8 cellular contexts compared by ENCODE assay signal in the genomic region with DNA sequence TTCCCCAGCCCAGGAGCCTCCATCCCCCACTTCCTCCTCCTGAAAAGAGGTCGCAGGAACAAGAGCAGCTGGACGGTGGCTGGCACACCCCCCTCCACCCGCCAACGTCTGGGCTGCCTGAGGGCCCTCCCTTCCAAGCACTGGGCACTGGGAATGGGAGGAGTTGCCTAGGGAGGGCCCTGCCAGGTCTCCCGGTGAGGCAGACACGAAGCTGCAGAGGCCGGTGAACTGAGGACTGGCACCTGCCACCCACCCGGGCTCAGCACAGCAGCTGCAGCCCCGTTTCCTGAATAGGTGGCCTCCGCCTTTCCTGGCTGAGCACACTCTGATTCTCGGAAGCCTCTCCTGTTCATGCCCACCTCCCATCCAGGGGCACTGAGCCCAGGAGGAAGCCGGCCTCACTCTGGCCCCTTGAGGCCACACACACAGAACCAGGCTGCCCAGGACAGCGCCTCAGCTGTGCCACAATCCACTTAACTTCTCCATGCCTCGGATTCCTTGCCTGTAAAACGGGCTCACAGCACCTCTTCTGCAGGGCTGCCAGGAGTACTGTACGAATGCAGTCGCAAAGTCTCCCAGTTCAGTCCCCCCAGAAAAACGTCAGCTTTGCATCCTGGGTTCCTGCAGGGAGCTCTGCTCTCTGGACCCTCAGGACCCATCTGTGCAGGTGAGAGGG. TPM values are rescaled to one million over a fixed set of nuclear protein-coding genes. Genes with fewer than 3 reads are reported as not detected.
DNase-seq lines count a peak whose midpoint lies in the region; ATAC-seq and TF ChIP-seq lines count a peak whose summit lies in the region.

No MANE protein-coding gene starts in this region.

- peaks cover 24% of the 10 kb centered on the region for H3K27me3 Mint-ChIP-seq in activated CD4-positive, alpha-beta T cell treated with anti-CD3 and anti-CD28 coated beads, Interleukin-2, amount 10 ng/mL, durations not matched to agents 7 days and 5 days

- peaks cover 3% of the 10 kb centered on the region for H3K79me2 ChIP-seq in hepatocyte

- H3K4me1 Mint-ChIP-seq in activated CD4-positive, alpha-beta T cell treated with anti-CD3 and anti-CD28 coated beads, Interleukin-2, amount 10 ng/mL, durations not matched to agents 7 days and 5 days: peaks cover 16% of the 10 kb centered on the region
- peaks cover 19% of the 10 kb centered on the region for H3K4me1 Mint-ChIP-seq in stimulated activated effector memory CD8-positive, alpha-beta T cell treated with anti-CD3 and anti-CD28 coated beads, Interleukin-12 subunit alpha, Interleukin-12 subunit beta, amount 100 ng/mL, for 72 hours

- CTCF ChIA-PET in activated CD4-positive, alpha-beta T cell treated with anti-CD3 and anti-CD28 coated beads, Interleukin-2, amount 10 ng/mL, durations not matched to agents 7 days and 5 days (lab: Charles Lee): interaction anchor here (1.0 to 3.8 kb wide), 8 partner anchors 8 to 258 kb away, joined by 3 to 44 read pairs (median 4); partner anchors contain the start of genes ABCA2, AJM1 and SAPCD2

- no peak for TF ChIP-seq CTCF in VCaP (conservative IDR thresholded peaks at IDR 0.05)
- no peak for TF ChIP-seq CTCF in hepatocyte (IDR thresholded peaks at IDR 0.05; ENCODE audit: poor library complexity)

- H3K4me3 Mint-ChIP-seq in activated CD4-positive, alpha-beta T cell treated with anti-CD3 and anti-CD28 coated beads, Interleukin-2, amount 10 ng/mL, durations not matched to agents 7 days and 5 days: peak overlapping the region; percentile 70
- H3K4me3 Mint-ChIP-seq in stimulated activated effector memory CD8-positive, alpha-beta T cell treated with anti-CD3 and anti-CD28 coated beads, Interleukin-12 subunit alpha, Interleukin-12 subunit beta, amount 100 ng/mL, for 72 hours: peak overlapping the region; percentile 72

- POLR2A ChIA-PET in activated CD4-positive, alpha-beta T cell treated with anti-CD3 and anti-CD28 coated beads, Interleukin-2, amount 10 ng/mL, durations not matched to agents 7 days and 5 days (lab: Charles Lee): no interaction called here

- peak overlapping the region; percentile 33 for H3K4me3 ChIP-seq in hepatocyte

- no peaks in the 10 kb centered on the region for H3K9me3 ChIP-seq in hepatocyte (ENCODE audit: low read depth)

- H3K4me2 ChIP-seq in hepatocyte: peak overlapping the region; percentile 100

- H3K27me3 ChIP-seq in hepatocyte: peaks cover 27% of the 10 kb centered on the region

- peak overlapping the region; percentile 99 for H3K27ac ChIP-seq in VCaP
- no peak overlapping the region for H3K27ac ChIP-seq in hepatocyte

- ATAC-seq in stimulated activated effector memory CD8-positive, alpha-beta T cell treated with anti-CD3 and anti-CD28 coated beads, Interleukin-12 subunit alpha, Interleukin-12 subunit beta, amount 100 ng/mL, for 72 hours: peak; percentile 1

- H3K27ac Mint-ChIP-seq in activated CD4-positive, alpha-beta T cell treated with anti-CD3 and anti-CD28 coated beads, Interleukin-2, amount 10 ng/mL, durations not matched to agents 7 days and 5 days: peak overlapping the region; percentile 54
- no peak overlapping the region for H3K27ac Mint-ChIP-seq in stimulated activated effector memory CD8-positive, alpha-beta T cell treated with anti-CD3 and anti-CD28 coated beads, Interleukin-12 subunit alpha, Interleukin-12 subunit beta, amount 100 ng/mL, for 72 hours

- H3K4me1 ChIP-seq in hepatocyte (ENCODE audit: insufficient read depth): peaks cover 5% of the 10 kb centered on the region

- H3K9me2 ChIP-seq in hepatocyte (replicated peaks; ENCODE audit: insufficient read depth): no peaks in the 10 kb centered on the region

- WGBS in hepatocyte (ENCODE audit: low lambda C conversion rate, missing lambda C conversion rate): 74% methylated on average over 18 of the region's 18 CpGs

- no peak overlapping the region for H2AFZ ChIP-seq in hepatocyte

- DNase-seq in activated CD4-positive, alpha-beta T cell treated with anti-CD3 and anti-CD28 coated beads, Interleukin-2, amount 10 ng/mL, durations not matched to agents 7 days and 5 days: no peak
- no peak for DNase-seq in activated CD4-positive, alpha-beta T cell treated with anti-CD3 and anti-CD28 coated beads for 1 hour
- no peak for DNase-seq in hepatocyte (ENCODE audit: low spot score)
- DNase-seq in stimulated activated effector memory CD8-positive, alpha-beta T cell treated with anti-CD3 and anti-CD28 coated beads, Interleukin-12 subunit alpha, Interleukin-12 subunit beta, amount 100 ng/mL, for 72 hours (ENCODE audit: low spot score in 2 of 2): no peak
- no peak for DNase-seq in ecto neural progenitor cell (ENCODE audit: low spot score)
- no peak for DNase-seq in NCI-H1436 (lab: John Stamatoyannopoulos, UW)
- DNase-seq in H4 (ENCODE audit: low spot score): no peak

- H3K36me3 ChIP-seq in hepatocyte (replicated peaks; ENCODE audit: insufficient read depth, low read depth): no peaks in the 10 kb centered on the region

- no peaks in the 10 kb centered on the region for H3K36me3 Mint-ChIP-seq in activated CD4-positive, alpha-beta T cell treated with anti-CD3 and anti-CD28 coated beads, Interleukin-2, amount 10 ng/mL, durations not matched to agents 7 days and 5 days (ENCODE audit: low read depth)
- no peaks in the 10 kb centered on the region for H3K36me3 Mint-ChIP-seq in stimulated activated effector memory CD8-positive, alpha-beta T cell treated with anti-CD3 and anti-CD28 coated beads, Interleukin-12 subunit alpha, Interleukin-12 subunit beta, amount 100 ng/mL, for 72 hours

- no peaks in the 10 kb centered on the region for H3K9me3 Mint-ChIP-seq in activated CD4-positive, alpha-beta T cell treated with anti-CD3 and anti-CD28 coated beads, Interleukin-2, amount 10 ng/mL, durations not matched to agents 7 days and 5 days
- H3K9me3 Mint-ChIP-seq in stimulated activated effector memory CD8-positive, alpha-beta T cell treated with anti-CD3 and anti-CD28 coated beads, Interleukin-12 subunit alpha, Interleukin-12 subunit beta, amount 100 ng/mL, for 72 hours: no peaks in the 10 kb centered on the region

- H4K20me1 ChIP-seq in hepatocyte (ENCODE audit: insufficient read depth, poor library complexity, severe bottlenecking): peaks cover 13% of the 10 kb centered on the region

RNA-seq across cellular contexts. Expression of gene NPDC1, which starts 1.3 kb away (rescaled TPM):
- total RNA-seq in activated CD4-positive, alpha-beta T cell treated with anti-CD3 and anti-CD28 coated beads, Interleukin-2, amount 10 ng/mL, durations not matched to agents 7 days and 5 days: 10 to 100 TPM; 35.5 to 41.4 TPM
- 12.3 and 12.7 TPM in 2 replicates for total RNA-seq in hepatocyte
- polyA plus RNA-seq in hepatocyte: 69.8 and 72.7 TPM in 2 replicates
- total RNA-seq in H4 (2014; rRNA removed; shearing (Covaris generic)): 1.2 and 4.1 TPM in 2 replicates

RNA-seq across cellular contexts. Expression of gene ENTPD2, which starts 9.2 kb away (rescaled TPM):
- not detected for total RNA-seq in activated CD4-positive, alpha-beta T cell treated with anti-CD3 and anti-CD28 coated beads, Interleukin-2, amount 10 ng/mL, durations not matched to agents 7 days and 5 days
- total RNA-seq in hepatocyte: 1.8 and 2.3 TPM in 2 replicates
- polyA plus RNA-seq in hepatocyte: 1.1 and 3.2 TPM in 2 replicates
- not detected in 2 replicates for total RNA-seq in H4 (2014; rRNA removed; shearing (Covaris generic))

RNA-seq across cellular contexts. Expression of gene FUT7, which starts 12.8 kb away (rescaled TPM):
- total RNA-seq in activated CD4-positive, alpha-beta T cell treated with anti-CD3 and anti-CD28 coated beads, Interleukin-2, amount 10 ng/mL, durations not matched to agents 7 days and 5 days: 10 to 100 TPM in 1 of 2 experiments, 1 to 10 TPM in 1; 8.9 to 10.3 TPM
- not detected in 2 replicates for total RNA-seq in hepatocyte
- polyA plus RNA-seq in hepatocyte: 0.06 TPM in 1 of 2 replicates, not detected in the other
- total RNA-seq in H4 (2014; rRNA removed; shearing (Covaris generic)): not detected in 2 replicates

RNA-seq across cellular contexts. Expression of gene ABCA2, which starts 16.6 kb away (rescaled TPM):
- 10 to 100 TPM; 67.7 to 70.3 TPM for total RNA-seq in activated CD4-positive, alpha-beta T cell treated with anti-CD3 and anti-CD28 coated beads, Interleukin-2, amount 10 ng/mL, durations not matched to agents 7 days and 5 days
- total RNA-seq in hepatocyte: 12.7 and 14.6 TPM in 2 replicates
- polyA plus RNA-seq in hepatocyte: 15.6 and 21.8 TPM in 2 replicates
- total RNA-seq in H4 (2014; rRNA removed; shearing (Covaris generic)): 4.9 and 22.4 TPM in 2 replicates

RNA-seq across cellular contexts. Expression of gene SAPCD2, which starts 25.7 kb away (rescaled TPM):
- 10 to 100 TPM; 33.8 to 40.6 TPM for total RNA-seq in activated CD4-positive, alpha-beta T cell treated with anti-CD3 and anti-CD28 coated beads, Interleukin-2, amount 10 ng/mL, durations not matched to agents 7 days and 5 days
- 4.6 and 7.5 TPM in 2 replicates for total RNA-seq in hepatocyte
- polyA plus RNA-seq in hepatocyte: 4.8 and 5.6 TPM in 2 replicates
- 5.9 and 12.4 TPM in 2 replicates for total RNA-seq in H4 (2014; rRNA removed; shearing (Covaris generic))
